In genomic region chr5:75044406-75044805, GRCh38 we compare ENCODE assay signal across 12 cellular contexts. TPM values are rescaled to one million over a fixed set of nuclear protein-coding genes. Genes with fewer than 3 reads are reported as not detected.
DNase-seq lines count a peak whose midpoint lies in the region; ATAC-seq, FAIRE-seq and TF ChIP-seq lines count a peak whose summit lies in the region.
"Had no signal": no experiment of that assay in that cellular context is flagged by ENCODE, and none has a peak within 500 bp of the region (broad histone marks: within the 10 kb centered on the region; RNA-seq: fewer than 3 reads in every experiment).

No MANE protein-coding gene starts in this region.

- POLR2A ChIA-PET in activated CD4-positive, alpha-beta T cell treated with anti-CD3 and anti-CD28 coated beads for 36 hours (lab: Charles Lee): no interaction called here
- POLR2A ChIA-PET in activated CD8-positive, alpha-beta T cell treated with anti-CD3 and anti-CD28 coated beads for 36 hours (lab: Charles Lee): no interaction called here

- peaks cover 26% of the 10 kb centered on the region for H3K36me3 Mint-ChIP-seq in activated CD4-positive, alpha-beta T cell treated with anti-CD3 and anti-CD28 coated beads for 36 hours (ENCODE audit: low read depth)
- peaks cover 49% of the 10 kb centered on the region for H3K36me3 Mint-ChIP-seq in activated naive CD8-positive, alpha-beta T cell treated with anti-CD3 and anti-CD28 coated beads for 36 hours
- H3K36me3 Mint-ChIP-seq in activated CD8-positive, alpha-beta T cell treated with anti-CD3 and anti-CD28 coated beads for 36 hours (ENCODE audit: low read depth): peaks cover 37% of the 10 kb centered on the region

- H3K27me3 ChIP-seq in upper lobe of right lung: no peaks in the 10 kb centered on the region
- H3K27me3 ChIP-seq: stomach had no signal

- H3K4me1 ChIP-seq in upper lobe of right lung: no peaks in the 10 kb centered on the region

- ATAC-seq in activated CD4-positive, alpha-beta T cell treated with anti-CD3 and anti-CD28 coated beads for 36 hours: no peak
- ATAC-seq in upper lobe of right lung: peak; percentile 46
- no peak for ATAC-seq in GM21825 (IDR thresholded peaks at IDR 0.05; ENCODE audit: unreplicated experiment)
- no peak for ATAC-seq in activated CD8-positive, alpha-beta T cell treated with anti-CD3 and anti-CD28 coated beads for 36 hours
- ATAC-seq: SK-N-SH treated with all-trans-retinoic acid at 6 μM for 48 hours had no signal

- H3K9me3 Mint-ChIP-seq in activated CD4-positive, alpha-beta T cell treated with anti-CD3 and anti-CD28 coated beads for 36 hours (ENCODE audit: low read depth): no peaks in the 10 kb centered on the region
- peaks cover 2% of the 10 kb centered on the region for H3K9me3 Mint-ChIP-seq in activated naive CD8-positive, alpha-beta T cell treated with anti-CD3 and anti-CD28 coated beads for 36 hours
- no peaks in the 10 kb centered on the region for H3K9me3 Mint-ChIP-seq in activated CD8-positive, alpha-beta T cell treated with anti-CD3 and anti-CD28 coated beads for 36 hours
- H3K9me3 Mint-ChIP-seq: activated B cell treated with CpG ODN at 0.5 μM for 24 hours had no signal

- FAIRE-seq in islet of Langerhans (lab: Jason Lieb, UNC) (peak; percentile 80), HTR-8/SVneo (lab: Jason Lieb, UNC) (no peak)

- peak overlapping the region; percentile 27 for H3K27ac Mint-ChIP-seq in activated CD4-positive, alpha-beta T cell treated with anti-CD3 and anti-CD28 coated beads for 36 hours
- H3K27ac Mint-ChIP-seq in activated naive CD8-positive, alpha-beta T cell treated with anti-CD3 and anti-CD28 coated beads for 36 hours: peak overlapping the region; percentile 35
- H3K27ac Mint-ChIP-seq in activated CD8-positive, alpha-beta T cell treated with anti-CD3 and anti-CD28 coated beads for 36 hours: no peak overlapping the region
- H3K27ac Mint-ChIP-seq: activated B cell treated with CpG ODN at 0.5 μM for 24 hours had no signal

- intact Hi-C loops in activated CD4-positive, alpha-beta T cell treated with anti-CD3 and anti-CD28 coated beads for 36 hours (cut with DNase I, micrococcal nuclease): no loop called here
- intact Hi-C loops in upper lobe of right lung (cut with DNase I): no loop called here
- intact Hi-C loops in activated CD8-positive, alpha-beta T cell treated with anti-CD3 and anti-CD28 coated beads for 36 hours (cut with micrococcal nuclease): no loop called here

- H3K27me3 Mint-ChIP-seq in activated CD4-positive, alpha-beta T cell treated with anti-CD3 and anti-CD28 coated beads for 36 hours: no peaks in the 10 kb centered on the region
- no peaks in the 10 kb centered on the region for H3K27me3 Mint-ChIP-seq in activated naive CD8-positive, alpha-beta T cell treated with anti-CD3 and anti-CD28 coated beads for 36 hours
- no peaks in the 10 kb centered on the region for H3K27me3 Mint-ChIP-seq in activated CD8-positive, alpha-beta T cell treated with anti-CD3 and anti-CD28 coated beads for 36 hours

- no peak overlapping the region for H3K4me3 ChIP-seq in upper lobe of right lung
- H3K4me3 ChIP-seq: skin epidermis, stomach had no signal

- TF ChIP-seq CTCF in upper lobe of right lung (IDR thresholded peaks at IDR 0.05): no peak
- no peak for TF ChIP-seq CTCF in activated CD8-positive, alpha-beta T cell treated with anti-CD3 and anti-CD28 coated beads for 36 hours (IDR thresholded peaks at IDR 0.05)

- no peaks in the 10 kb centered on the region for H3K36me3 ChIP-seq in upper lobe of right lung

- CTCF ChIA-PET in activated CD4-positive, alpha-beta T cell treated with anti-CD3 and anti-CD28 coated beads for 36 hours (lab: Charles Lee): interaction anchor here (0.7 kb wide), 1 partner anchor 248 kb away, joined by 3 read pairs; no protein-coding TSS in a partner anchor
- CTCF ChIA-PET in activated CD8-positive, alpha-beta T cell treated with anti-CD3 and anti-CD28 coated beads for 36 hours (lab: Charles Lee): interaction anchor here (0.7 to 1.0 kb wide), 2 partner anchors 9 to 343 kb away, joined by 3 read pairs; no protein-coding TSS in a partner anchor

- DNase-seq in activated CD4-positive, alpha-beta T cell treated with anti-CD3 and anti-CD28 coated beads for 36 hours: no peak
- no peak for DNase-seq in activated CD4-positive, alpha-beta T cell treated with anti-CD3 and anti-CD28 coated beads, Interleukin-2, amount 50 U/mL, for 48 hours
- DNase-seq in activated naive CD8-positive, alpha-beta T cell treated with anti-CD3 and anti-CD28 coated beads for 36 hours: no peak
- DNase-seq in upper lobe of right lung (no peak), HTR-8/SVneo (ENCODE audit: insufficient read length, low spot score) (no peak)
- DNase-seq in activated CD8-positive, alpha-beta T cell treated with anti-CD3 and anti-CD28 coated beads for 36 hours: no peak
- DNase-seq: activated B cell treated with CpG ODN at 0.5 μM for 24 hours, stomach had no signal

- peaks cover 41% of the 10 kb centered on the region for H3K4me1 Mint-ChIP-seq in activated CD4-positive, alpha-beta T cell treated with anti-CD3 and anti-CD28 coated beads for 36 hours
- peaks cover 67% of the 10 kb centered on the region for H3K4me1 Mint-ChIP-seq in activated naive CD8-positive, alpha-beta T cell treated with anti-CD3 and anti-CD28 coated beads for 36 hours
- peaks cover 55% of the 10 kb centered on the region for H3K4me1 Mint-ChIP-seq in activated CD8-positive, alpha-beta T cell treated with anti-CD3 and anti-CD28 coated beads for 36 hours (ENCODE audit: low read depth)
- H3K4me1 Mint-ChIP-seq: activated B cell treated with CpG ODN at 0.5 μM for 24 hours had no signal

- no peaks in the 10 kb centered on the region for H3K9me3 ChIP-seq in upper lobe of right lung
- H3K9me3 ChIP-seq: stomach had no signal

- H3K27ac ChIP-seq in upper lobe of right lung: no peak overlapping the region
- H3K27ac ChIP-seq: skin epidermis, stomach had no signal

- no peak overlapping the region for H3K4me3 Mint-ChIP-seq in activated CD4-positive, alpha-beta T cell treated with anti-CD3 and anti-CD28 coated beads for 36 hours
- no peak overlapping the region for H3K4me3 Mint-ChIP-seq in activated naive CD8-positive, alpha-beta T cell treated with anti-CD3 and anti-CD28 coated beads for 36 hours
- H3K4me3 Mint-ChIP-seq in activated CD8-positive, alpha-beta T cell treated with anti-CD3 and anti-CD28 coated beads for 36 hours: no peak overlapping the region
- H3K4me3 Mint-ChIP-seq: activated B cell treated with CpG ODN at 0.5 μM for 24 hours had no signal

RNA-seq across cellular contexts. Expression of gene GCNT4, which starts 8.0 kb away (rescaled TPM):
- 1 to 10 TPM; 1.9 to 2.1 TPM for total RNA-seq in activated CD4-positive, alpha-beta T cell treated with anti-CD3 and anti-CD28 coated beads for 36 hours
- total RNA-seq in activated naive CD8-positive, alpha-beta T cell treated with anti-CD3 and anti-CD28 coated beads for 36 hours: 1 to 10 TPM; 1.6 to 1.7 TPM
- 2.8 TPM for total RNA-seq in upper lobe of right lung
- total RNA-seq in activated CD8-positive, alpha-beta T cell treated with anti-CD3 and anti-CD28 coated beads for 36 hours: 1 to 10 TPM; 2.1 to 2.4 TPM
- total RNA-seq: activated B cell treated with CpG ODN at 0.5 μM for 24 hours had no signal
